In genomic region chr17:38353668-38354067, GRCh38 we compare ENCODE assay signal across 9 cellular contexts. TPM values are rescaled to one million over a fixed set of nuclear protein-coding genes. Genes with fewer than 3 reads are reported as not detected.
DNase-seq lines count a peak whose midpoint lies in the region; ATAC-seq and TF ChIP-seq lines count a peak whose summit lies in the region.
"Had no signal": no experiment of that assay in that cellular context is flagged by ENCODE, and none has a peak within 500 bp of the region (broad histone marks: within the 10 kb centered on the region; RNA-seq: fewer than 3 reads in every experiment).

No MANE protein-coding gene starts in this region.

- peaks cover 30% of the 10 kb centered on the region for H3K36me3 Mint-ChIP-seq in Calu3 (ENCODE audit: insufficient read depth, unreplicated experiment)
- H3K36me3 Mint-ChIP-seq in endodermal cell (ENCODE audit: low read depth) = no peaks in the 10 kb centered on the region

- H3K4me2 ChIP-seq in OCI-LY1 (ENCODE audit: low read length) = peak overlapping the region; percentile 25; the same call in 1 of the 2 replicates

- no peaks in the 10 kb centered on the region for H4K20me1 ChIP-seq in OCI-LY1 (ENCODE audit: insufficient read depth, low read length)

- H3F3A ChIP-seq in OCI-LY1 (ENCODE audit: insufficient read depth, low read length) = peaks cover 3% of the 10 kb centered on the region; the same call in 1 of the 2 replicates

- DNase-seq in Calu3 (no peak), endodermal cell (no peak)

- TF ChIP-seq POLR2A in gastroesophageal sphincter (IDR thresholded peaks at IDR 0.05) = no peak

- no peak for TF ChIP-seq EP300 in gastroesophageal sphincter (IDR thresholded peaks at IDR 0.05)

- intact Hi-C loops in Calu3 (cut with micrococcal nuclease; ENCODE audit: unreplicated experiment) = loop anchor here (5.0 kb wide), 1 partner anchor 129 kb away; no protein-coding TSS in a partner anchor

- H3K4me1 Mint-ChIP-seq in Calu3 (ENCODE audit: low read depth, unreplicated experiment) = peaks cover 78% of the 10 kb centered on the region
- peaks cover 57% of the 10 kb centered on the region for H3K4me1 Mint-ChIP-seq in endodermal cell

- no peak overlapping the region for H2AFZ ChIP-seq in OCI-LY1 (ENCODE audit: low read length)

- no peak overlapping the region for H3K27ac ChIP-seq in OCI-LY1 (ENCODE audit: low read depth, low read length, poor library complexity, severe bottlenecking)
- H3K27ac ChIP-seq in endodermal cell (ENCODE audit: low read depth, low read length) = no peak overlapping the region
- no peak overlapping the region for H3K27ac ChIP-seq in rectal smooth muscle tissue (ENCODE audit: low read depth, low read length)
- no peak overlapping the region for H3K27ac ChIP-seq in gastroesophageal sphincter

- H3K27ac Mint-ChIP-seq in Calu3 (ENCODE audit: unreplicated experiment) = peak overlapping the region; percentile 59
- H3K27ac Mint-ChIP-seq in endodermal cell = no peak overlapping the region

- CTCF ChIA-PET in Calu3 (lab: Charles Lee) = interaction anchor here (0.6 to 10.3 kb wide), 11 partner anchors 8 to 1044 kb away, joined by 3 to 434 read pairs (median 5); no protein-coding TSS in a partner anchor

- H3K4me3 Mint-ChIP-seq in Calu3 (ENCODE audit: low read depth, unreplicated experiment) (peak overlapping the region; percentile 76), endodermal cell (peak overlapping the region; percentile 70)

- H3K4me3 ChIP-seq in OCI-LY1 (ENCODE audit: low read depth, low read length, poor library complexity, severe bottlenecking) (no peak overlapping the region), endodermal cell (ENCODE audit: low read length) (peak overlapping the region; percentile 83), rectal smooth muscle tissue (ENCODE audit: low read length) (peak overlapping the region; percentile 60), gastroesophageal sphincter (peak overlapping the region in 1 of 2 donors; percentile 99)

- no peaks in the 10 kb centered on the region for H3K9me2 ChIP-seq in OCI-LY1 (ENCODE audit: low read depth, low read length)

- H3K36me3 ChIP-seq in OCI-LY1 (ENCODE audit: insufficient read depth, low read length) (no peaks in the 10 kb centered on the region), endodermal cell (ENCODE audit: control insufficient read depth, insufficient read depth, low read length) (no peaks in the 10 kb centered on the region), rectal smooth muscle tissue (ENCODE audit: control insufficient read depth, insufficient read depth, low read length) (no peaks in the 10 kb centered on the region), gastroesophageal sphincter (no peaks in the 10 kb centered on the region)

- H3K4me1 ChIP-seq in OCI-LY1 (ENCODE audit: insufficient read depth, low read length, severe bottlenecking) = peaks cover 33% of the 10 kb centered on the region
- peaks cover 6% of the 10 kb centered on the region for H3K4me1 ChIP-seq in endodermal cell (ENCODE audit: control insufficient read depth, insufficient read depth, low read length)
- peaks cover 26% of the 10 kb centered on the region for H3K4me1 ChIP-seq in rectal smooth muscle tissue (ENCODE audit: control insufficient read depth, insufficient read depth, low read length)
- H3K4me1 ChIP-seq in gastroesophageal sphincter = peaks cover 0 to 68% (median 17%) of the 10 kb centered on the region in 3 donors

- no peaks in the 10 kb centered on the region for H3K27me3 Mint-ChIP-seq in Calu3 (ENCODE audit: unreplicated experiment)
- H3K27me3 Mint-ChIP-seq in endodermal cell (ENCODE audit: insufficient read depth) = no peaks in the 10 kb centered on the region

- no peaks in the 10 kb centered on the region for H3K27me3 ChIP-seq in OCI-LY1 (ENCODE audit: insufficient read depth, low read length)
- H3K27me3 ChIP-seq in endodermal cell (ENCODE audit: control insufficient read depth, insufficient read depth, low read length, poor library complexity, severe bottlenecking) = peaks cover 21% of the 10 kb centered on the region
- no peaks in the 10 kb centered on the region for H3K27me3 ChIP-seq in rectal smooth muscle tissue (ENCODE audit: control insufficient read depth, insufficient read depth, low read length)
- H3K27me3 ChIP-seq in gastroesophageal sphincter = no peaks in the 10 kb centered on the region

- TF ChIP-seq CTCF in Calu3 (IDR thresholded peaks at IDR 0.05; ENCODE audit: unreplicated experiment) = no peak
- no peak for TF ChIP-seq CTCF in OCI-LY1 (IDR thresholded peaks at IDR 0.05; ENCODE audit: low read length)
- TF ChIP-seq CTCF in endodermal cell (conservative IDR thresholded peaks at IDR 0.05) = no peak
- TF ChIP-seq CTCF in gastroesophageal sphincter (IDR thresholded peaks at IDR 0.05) = no peak

- 92 to 94% methylated on average over 12 to 13 of the region's 13 CpGs for WGBS in endodermal cell (ENCODE audit: insufficient coverage in 1 of 2, insufficient read length in 1 of 2), 2 experiments
- 46 to 74% methylated on average over 7 to 12 of the region's 13 CpGs for WGBS in gastroesophageal sphincter (ENCODE audit: low coverage in 1 of 2), 2 donors

- H3K9ac ChIP-seq in OCI-LY1 (ENCODE audit: low read length) (no peak overlapping the region), endodermal cell (ENCODE audit: extremely low read depth, low read length, poor library complexity, severe bottlenecking) (no peak overlapping the region), rectal smooth muscle tissue (ENCODE audit: low read length) (no peak overlapping the region)

- H3K9me3 ChIP-seq in OCI-LY1 (ENCODE audit: low read length) (no peaks in the 10 kb centered on the region), endodermal cell (ENCODE audit: control insufficient read depth, low read length) (no peaks in the 10 kb centered on the region), gastroesophageal sphincter (no peaks in the 10 kb centered on the region)

- BruUV-seq in Calu3 (replicated peaks; lab: Mats Ljungman, UMichigan) = no TSS peak

- H3K9me3 Mint-ChIP-seq in Calu3 (ENCODE audit: low read depth, unreplicated experiment) (no peaks in the 10 kb centered on the region), endodermal cell (no peaks in the 10 kb centered on the region)

- ATAC-seq in GM18502 (IDR thresholded peaks at IDR 0.05; ENCODE audit: poor library complexity, unreplicated experiment) = no peak
- no peak for ATAC-seq in HG03439 (IDR thresholded peaks at IDR 0.05; ENCODE audit: unreplicated experiment)
- ATAC-seq in gastroesophageal sphincter = no peak
- no peak for ATAC-seq in HG02763 (IDR thresholded peaks at IDR 0.05; ENCODE audit: unreplicated experiment)

- H3K79me2 ChIP-seq in OCI-LY1 (ENCODE audit: insufficient read depth, low read length) = no peaks in the 10 kb centered on the region

RNA-seq across cellular contexts. Expression of gene SOCS7, which starts 2.0 kb away (rescaled TPM):
- total RNA-seq in Calu3 (2022) = 68.3 and 83.6 TPM in 2 replicates
- total RNA-seq in endodermal cell = 10 to 100 TPM; 24.4 to 28.1 TPM
- polyA plus RNA-seq in endodermal cell (2013, experiment 1 of 2) = 18.4 TPM
- polyA plus RNA-seq in endodermal cell (2013, experiment 2 of 2) = 16.2 TPM
- total RNA-seq in gastroesophageal sphincter = 10 to 100 TPM; 13.2 to 19.1 (median 15.7) TPM

RNA-seq across cellular contexts. Expression of gene GPR179, which starts 9.9 kb away (rescaled TPM):
- total RNA-seq in Calu3 (2022) = 0.45 and 0.69 TPM in 2 replicates
- total RNA-seq in endodermal cell = not detected
- not detected for polyA plus RNA-seq in endodermal cell (2013, experiment 1 of 2)
- polyA plus RNA-seq in endodermal cell (2013, experiment 2 of 2) = 0.04 TPM
- under 1 TPM in 2 of 4 donors, not detected in 2; 0.08 to 0.13 TPM for total RNA-seq in gastroesophageal sphincter
- total RNA-seq: epithelial cell of proximal tubule had no signal

RNA-seq across cellular contexts. Expression of gene MRPL45, which starts 56.7 kb away (rescaled TPM):
- 171 and 174 TPM in 2 replicates for total RNA-seq in Calu3 (2022)
- 10 to 100 TPM; 48.8 to 51.9 TPM for total RNA-seq in endodermal cell
- 49.7 TPM for polyA plus RNA-seq in endodermal cell (2013, experiment 1 of 2)
- polyA plus RNA-seq in endodermal cell (2013, experiment 2 of 2) = 47.2 TPM
- total RNA-seq in gastroesophageal sphincter = 10 to 100 TPM; 23.1 to 32.4 (median 28.7) TPM
